1 cellular context compared by ENCODE assay signal in the genomic region with DNA sequence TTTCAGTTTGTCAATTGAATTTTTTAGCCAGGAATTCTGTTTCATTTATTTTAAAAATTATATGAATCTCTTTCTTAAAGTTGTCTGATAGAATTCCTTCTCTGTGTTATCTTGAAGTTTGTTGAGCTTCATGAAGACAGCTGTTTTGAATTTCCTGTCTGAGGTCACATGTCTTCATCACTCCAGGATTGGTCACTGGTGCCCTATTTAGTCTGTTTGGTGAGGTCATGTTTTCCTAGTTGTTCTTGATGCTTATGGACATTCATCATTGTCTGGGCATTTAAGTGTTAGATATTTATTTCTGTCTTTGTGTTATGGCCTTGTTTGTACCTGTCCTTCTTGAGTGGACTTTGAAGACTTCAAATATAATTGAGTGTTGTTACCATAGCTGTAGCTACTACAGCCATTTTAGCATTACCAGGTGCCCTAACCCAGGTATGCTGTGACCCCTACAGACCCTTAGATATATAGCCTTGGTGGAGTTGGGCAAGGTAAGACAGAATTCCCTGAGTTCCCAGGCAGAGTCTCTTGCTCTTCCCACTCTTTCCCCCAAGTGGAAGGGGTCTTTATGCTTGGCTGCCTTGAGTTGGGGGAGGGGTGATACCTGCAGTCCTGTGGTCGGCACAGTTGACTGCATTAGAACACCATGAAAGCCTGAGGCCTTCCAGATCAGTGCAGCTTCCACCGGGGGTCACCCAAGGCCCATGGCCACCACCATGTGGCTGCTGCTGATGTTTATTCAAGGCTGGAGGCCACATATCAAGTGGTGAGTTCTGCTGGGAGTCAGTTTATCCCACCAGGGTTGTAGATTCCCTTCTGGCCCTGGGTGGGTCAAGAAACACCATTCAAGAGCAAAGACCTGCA.
TF ChIP-seq lines count a peak whose summit lies in the region.

No MANE protein-coding gene starts in this region.

TF ChIP-seq in GM23338, 12 proteins besides CTCF, POLR2A, EP300 and RAD21 (continued from another document):
- TF ChIP-seq, protein P1, sequence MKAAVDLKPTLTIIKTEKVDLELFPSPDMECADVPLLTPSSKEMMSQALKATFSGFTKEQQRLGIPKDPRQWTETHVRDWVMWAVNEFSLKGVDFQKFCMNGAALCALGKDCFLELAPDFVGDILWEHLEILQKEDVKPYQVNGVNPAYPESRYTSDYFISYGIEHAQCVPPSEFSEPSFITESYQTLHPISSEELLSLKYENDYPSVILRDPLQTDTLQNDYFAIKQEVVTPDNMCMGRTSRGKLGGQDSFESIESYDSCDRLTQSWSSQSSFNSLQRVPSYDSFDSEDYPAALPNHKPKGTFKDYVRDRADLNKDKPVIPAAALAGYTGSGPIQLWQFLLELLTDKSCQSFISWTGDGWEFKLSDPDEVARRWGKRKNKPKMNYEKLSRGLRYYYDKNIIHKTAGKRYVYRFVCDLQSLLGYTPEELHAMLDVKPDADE (IDR thresholded peaks at IDR 0.05): no peak
